ENCODE assay signal across 9 cellular contexts in genomic region chr6:30508890-30509736, GRCh38. TPM values are rescaled to one million over a fixed set of nuclear protein-coding genes. Genes with fewer than 3 reads are reported as not detected.
A peak's percentile ranks its signal among the peaks of the same experiment; 100 is the strongest.
DNase-seq lines count a peak whose midpoint lies in the region; ATAC-seq and TF ChIP-seq lines count a peak whose summit lies in the region.
"Had no signal": no experiment of that assay in that cellular context is flagged by ENCODE, and none has a peak within 500 bp of the region (broad histone marks: within the 10 kb centered on the region; RNA-seq: fewer than 3 reads in every experiment).

No MANE protein-coding gene starts in this region.

- peaks cover 66% of the 10 kb centered on the region for H3K4me1 Mint-ChIP-seq in activated naive CD4-positive, alpha-beta T cell treated with anti-CD3 and anti-CD28 coated beads, Interleukin-2, amount 10 ng/mL, durations not matched to agents 7 days and 5 days
- H3K4me1 Mint-ChIP-seq: nephron had no signal

- H3K27ac ChIP-seq in effector memory CD4-positive, alpha-beta T cell (ENCODE audit: insufficient read depth, low read length, poor library complexity, severe bottlenecking) = peak overlapping the region; percentile 54
- H3K27ac ChIP-seq in transverse colon = peak overlapping the region; percentile 53 to 80 (median 66)

- H3K4me3 Mint-ChIP-seq in activated naive CD4-positive, alpha-beta T cell treated with anti-CD3 and anti-CD28 coated beads, Interleukin-2, amount 10 ng/mL, durations not matched to agents 7 days and 5 days = peak overlapping the region; percentile 49
- H3K4me3 Mint-ChIP-seq: nephron had no signal

- intact Hi-C loops in transverse colon (cut with DNase I; ENCODE audit: low total_unique reads) = no loop called here

- no peaks in the 10 kb centered on the region for H3K9me3 ChIP-seq in effector memory CD4-positive, alpha-beta T cell (ENCODE audit: control insufficient read depth, low read length)
- H3K9me3 ChIP-seq in transverse colon = no peaks in the 10 kb centered on the region

- in situ Hi-C loops in transverse colon (cut with MboI; ENCODE audit: low pct_ligation_motif_present in 1 of 4, low pct_unique_long_range_greater_than_20kb in 1 of 4, low sequenced_read_pairs in 3 of 4) = no loop called here

- peaks cover 40% of the 10 kb centered on the region for H3K4me1 ChIP-seq in effector memory CD4-positive, alpha-beta T cell (ENCODE audit: control insufficient read depth, insufficient read depth, low read length, poor library complexity, severe bottlenecking)
- peaks cover 0 to 12% (median 0%) of the 10 kb centered on the region in 4 donors for H3K4me1 ChIP-seq in transverse colon

- peak overlapping the region; percentile 91 for H3K27ac Mint-ChIP-seq in activated naive CD4-positive, alpha-beta T cell treated with anti-CD3 and anti-CD28 coated beads, Interleukin-2, amount 10 ng/mL, durations not matched to agents 7 days and 5 days
- H3K27ac Mint-ChIP-seq: nephron had no signal

- TF ChIP-seq POLR2A in transverse colon (IDR thresholded peaks at IDR 0.05) = no peak

- H3K27me3 Mint-ChIP-seq in activated naive CD4-positive, alpha-beta T cell treated with anti-CD3 and anti-CD28 coated beads, Interleukin-2, amount 10 ng/mL, durations not matched to agents 7 days and 5 days = no peaks in the 10 kb centered on the region

- TF ChIP-seq CTCF in transverse colon (IDR thresholded peaks at IDR 0.05) = no peak

- no peak for ATAC-seq in GM21423 (IDR thresholded peaks at IDR 0.05; ENCODE audit: unreplicated experiment)

- DNase-seq in activated naive CD4-positive, alpha-beta T cell treated with anti-CD3 and anti-CD28 coated beads, Interleukin-2, amount 10 ng/mL, durations not matched to agents 7 days and 5 days = peak; percentile 41
- no peak for DNase-seq in activated naive CD4-positive, alpha-beta T cell treated with anti-CD3 and anti-CD28 coated beads, Interleukin-2, amount 50 U/mL, for 16 hours
- peak; percentile 27 for DNase-seq in NCI-H226
- DNase-seq in effector memory CD4-positive, alpha-beta T cell = no peak
- DNase-seq in transverse colon = no peak
- no peak for DNase-seq in GM19238 (ENCODE audit: insufficient read length, low spot score)
- no peak for DNase-seq in D341Med (ENCODE audit: low spot score)

- no peak for TF ChIP-seq EP300 in transverse colon (IDR thresholded peaks at IDR 0.05; ENCODE audit: low read depth)

- H3K27me3 ChIP-seq in effector memory CD4-positive, alpha-beta T cell (replicated peaks; ENCODE audit: control insufficient read depth, insufficient read depth, low read length, poor library complexity, severe bottlenecking) = no peaks in the 10 kb centered on the region
- H3K27me3 ChIP-seq in transverse colon = no peaks in the 10 kb centered on the region

- H3K4me3 ChIP-seq in effector memory CD4-positive, alpha-beta T cell (ENCODE audit: insufficient read depth, low read depth, low read length, poor library complexity, severe bottlenecking) = peak overlapping the region; percentile 15
- no peak overlapping the region for H3K4me3 ChIP-seq in transverse colon

- CTCF ChIA-PET in activated naive CD4-positive, alpha-beta T cell treated with anti-CD3 and anti-CD28 coated beads, Interleukin-2, amount 10 ng/mL, durations not matched to agents 7 days and 5 days (lab: Charles Lee) = interaction anchor here (1.0 to 2.5 kb wide), 9 partner anchors 8 to 34 kb away, joined by 3 to 15 read pairs (median 4); no protein-coding TSS in a partner anchor

- H3K36me3 ChIP-seq in effector memory CD4-positive, alpha-beta T cell (ENCODE audit: control insufficient read depth, insufficient read depth, low read length) = no peaks in the 10 kb centered on the region
- no peaks in the 10 kb centered on the region for H3K36me3 ChIP-seq in transverse colon

- peaks cover 5% of the 10 kb centered on the region for H3K36me3 Mint-ChIP-seq in activated naive CD4-positive, alpha-beta T cell treated with anti-CD3 and anti-CD28 coated beads, Interleukin-2, amount 10 ng/mL, durations not matched to agents 7 days and 5 days

- no peaks in the 10 kb centered on the region for H3K9me3 Mint-ChIP-seq in activated naive CD4-positive, alpha-beta T cell treated with anti-CD3 and anti-CD28 coated beads, Interleukin-2, amount 10 ng/mL, durations not matched to agents 7 days and 5 days
- H3K9me3 Mint-ChIP-seq: nephron had no signal

- 36 to 54% methylated on average over 3 to 5 of the region's 5 CpGs for WGBS in transverse colon (ENCODE audit: low coverage in 1 of 2), 2 donors

RNA-seq across cellular contexts. Expression of gene HLA-E, which starts 19.8 kb away (rescaled TPM):
- 100 to 1,000 TPM; 248 to 610 (median 493) TPM for total RNA-seq in transverse colon

RNA-seq across cellular contexts. Expression of gene GNL1, which starts 47.2 kb away (rescaled TPM):
- 10 to 100 TPM; 13.5 to 34.1 (median 20.7) TPM for total RNA-seq in transverse colon

RNA-seq across cellular contexts. Expression of gene PRR3, which starts 48.0 kb away (rescaled TPM):
- total RNA-seq in transverse colon = 10 to 100 TPM in 1 of 4 donors, 1 to 10 TPM in 3; 2.2 to 10.1 (median 5.0) TPM

Comparison
In these comparisons a context has a peak if more than half of its experiments do, and no peak if none do; other contexts are left out.
1. DNase-seq: peak in activated naive CD4-positive, alpha-beta T cell treated with anti-CD3 and anti-CD28 coated beads, Interleukin-2, amount 10 ng/mL, durations not matched to agents 7 days and 5 days (single experiment) and NCI-H226 (single experiment); none in activated naive CD4-positive, alpha-beta T cell treated with anti-CD3 and anti-CD28 coated beads, Interleukin-2, amount 50 U/mL, for 16 hours (single experiment), effector memory CD4-positive, alpha-beta T cell (0 of 3), transverse colon (single experiment), GM19238 (single experiment) and D341Med (single experiment).